In genomic region chr16:8905168-8905762, GRCh38 we compare ENCODE assay signal across 1 cellular context.
A peak's percentile ranks its signal among the peaks of the same experiment; 100 is the strongest.
TF ChIP-seq lines count a peak whose summit lies in the region.

No MANE protein-coding gene starts in this region.

TF ChIP-seq in GM12878, 131 proteins besides CTCF, POLR2A, EP300 and RAD21:
- no peak for TF ChIP-seq NKRF (conservative IDR thresholded peaks at IDR 0.05)
- TF ChIP-seq CREM (IDR thresholded peaks at IDR 0.05; ENCODE audit: low read depth), result peak; percentile 19; the same call in 1 of the 2 replicates
- no peak for TF ChIP-seq IRF4 (IDR thresholded peaks at IDR 0.05; ENCODE audit: low read depth, low read length)
- no peak for TF ChIP-seq ATF3 (IDR thresholded peaks at IDR 0.05; ENCODE audit: borderline replicate concordance, extremely low read depth, low read depth, low read length)
- no peak for TF ChIP-seq ZBED1 (IDR thresholded peaks at IDR 0.05; ENCODE audit: borderline replicate concordance)
- no peak for TF ChIP-seq ZNF24 (IDR thresholded peaks at IDR 0.05)
- TF ChIP-seq SMC3 (IDR thresholded peaks at IDR 0.05; ENCODE audit: borderline replicate concordance, low read length), result peak; percentile 76
- no peak for TF ChIP-seq NR2F1 (conservative IDR thresholded peaks at IDR 0.05)
- no peak for TF ChIP-seq SPI1 (IDR thresholded peaks at IDR 0.05; ENCODE audit: borderline replicate concordance, insufficient read depth, low read depth, low read length)
- TF ChIP-seq HDAC6 (IDR thresholded peaks at IDR 0.05; ENCODE audit: unreplicated experiment), result no peak
- TF ChIP-seq MAX (IDR thresholded peaks at IDR 0.05; ENCODE audit: low read depth, low read length), result no peak
TF ChIP-seq in GM12878: peak in this region for 2.
